Comparison of ENCODE assay signal across 16 cellular contexts in genomic region chr12:5390174-5390799, GRCh38. TPM values are rescaled to one million over a fixed set of nuclear protein-coding genes. Genes with fewer than 3 reads are reported as not detected.
"Had no signal": no experiment of that assay in that cellular context is flagged by ENCODE, and none has a peak within 500 bp of the region (broad histone marks: within the 10 kb centered on the region; RNA-seq: fewer than 3 reads in every experiment).

No MANE protein-coding gene starts in this region.

- ATAC-seq: activated CD4-positive, alpha-beta T cell treated with anti-CD3 and anti-CD28 coated beads for 36 hours; naive thymus-derived CD4-positive, alpha-beta T cell; stimulated activated memory B cell treated with anti-CD40 and anti-IgM and Interleukin-4, amounts not matched to agents 10 μg/mL and 1 μg/mL and 100 μg/mL, for 72 hours; T-cell had no signal

- H3K4me3 ChIP-seq: cardiac muscle cell, esophagus muscularis mucosa, thyroid gland, uterus had no signal

- H3K4me3 Mint-ChIP-seq: activated CD4-positive, alpha-beta memory T cell treated with anti-CD3 and anti-CD28 coated beads for 36 hours; activated CD4-positive, alpha-beta T cell treated with anti-CD3 and anti-CD28 coated beads for 36 hours; activated naive CD4-positive, alpha-beta T cell treated with anti-CD3 and anti-CD28 coated beads, Interleukin-2, amount 10 ng/mL, durations not matched to agents 7 days and 5 days; activated T-cell treated with anti-CD3 and anti-CD28 coated beads, Interleukin-2, amount 50 U/mL, for 24 hours; naive thymus-derived CD4-positive, alpha-beta T cell; stimulated activated memory B cell treated with anti-CD40 and anti-IgM and Interleukin-4, amounts not matched to agents 10 μg/mL and 1 μg/mL and 100 μg/mL, for 72 hours; T-cell had no signal

- H3K79me2 ChIP-seq: parathyroid adenoma had no signal

- H3K4me1 ChIP-seq: esophagus muscularis mucosa, parathyroid adenoma, thyroid gland, uterus had no signal

- DNase-seq: activated CD4-positive, alpha-beta memory T cell treated with anti-CD3 and anti-CD28 coated beads for 36 hours; activated CD4-positive, alpha-beta T cell treated with anti-CD3 and anti-CD28 coated beads for 36 hours; activated naive CD4-positive, alpha-beta T cell treated with anti-CD3 and anti-CD28 coated beads, Interleukin-2, amount 10 ng/mL, durations not matched to agents 7 days and 5 days; activated T-cell treated with anti-CD3 and anti-CD28 coated beads, Interleukin-2, amount 50 U/mL, for 24 hours; glutamatergic neuron; midbrain; naive thymus-derived CD4-positive, alpha-beta T cell; T-cell; T-helper 9 cell; thyroid gland; uterus had no signal

- H3K9me3 ChIP-seq: esophagus muscularis mucosa, thyroid gland, uterus had no signal

- H3K4me1 Mint-ChIP-seq: activated CD4-positive, alpha-beta T cell treated with anti-CD3 and anti-CD28 coated beads for 36 hours; activated naive CD4-positive, alpha-beta T cell treated with anti-CD3 and anti-CD28 coated beads, Interleukin-2, amount 10 ng/mL, durations not matched to agents 7 days and 5 days; naive thymus-derived CD4-positive, alpha-beta T cell; stimulated activated memory B cell treated with anti-CD40 and anti-IgM and Interleukin-4, amounts not matched to agents 10 μg/mL and 1 μg/mL and 100 μg/mL, for 72 hours; T-cell had no signal

- H3K9me3 Mint-ChIP-seq: activated CD4-positive, alpha-beta memory T cell treated with anti-CD3 and anti-CD28 coated beads for 36 hours; activated naive CD4-positive, alpha-beta T cell treated with anti-CD3 and anti-CD28 coated beads, Interleukin-2, amount 10 ng/mL, durations not matched to agents 7 days and 5 days; activated T-cell treated with anti-CD3 and anti-CD28 coated beads, Interleukin-2, amount 50 U/mL, for 24 hours; stimulated activated memory B cell treated with anti-CD40 and anti-IgM and Interleukin-4, amounts not matched to agents 10 μg/mL and 1 μg/mL and 100 μg/mL, for 72 hours had no signal

- H3K27ac ChIP-seq: cardiac muscle cell, esophagus muscularis mucosa, parathyroid adenoma, thyroid gland, uterus, VCaP had no signal

- H2AFZ ChIP-seq: parathyroid adenoma had no signal

- H3K36me3 ChIP-seq: cardiac muscle cell, esophagus muscularis mucosa, thyroid gland, uterus had no signal

- H3K27ac Mint-ChIP-seq: activated CD4-positive, alpha-beta memory T cell treated with anti-CD3 and anti-CD28 coated beads for 36 hours; activated CD4-positive, alpha-beta T cell treated with anti-CD3 and anti-CD28 coated beads for 36 hours; activated naive CD4-positive, alpha-beta T cell treated with anti-CD3 and anti-CD28 coated beads, Interleukin-2, amount 10 ng/mL, durations not matched to agents 7 days and 5 days; activated T-cell treated with anti-CD3 and anti-CD28 coated beads, Interleukin-2, amount 50 U/mL, for 24 hours; naive thymus-derived CD4-positive, alpha-beta T cell; stimulated activated memory B cell treated with anti-CD40 and anti-IgM and Interleukin-4, amounts not matched to agents 10 μg/mL and 1 μg/mL and 100 μg/mL, for 72 hours; T-cell had no signal

- H3K27me3 Mint-ChIP-seq: activated CD4-positive, alpha-beta memory T cell treated with anti-CD3 and anti-CD28 coated beads for 36 hours; activated naive CD4-positive, alpha-beta T cell treated with anti-CD3 and anti-CD28 coated beads, Interleukin-2, amount 10 ng/mL, durations not matched to agents 7 days and 5 days had no signal

- H3K36me3 Mint-ChIP-seq: activated CD4-positive, alpha-beta memory T cell treated with anti-CD3 and anti-CD28 coated beads for 36 hours; activated naive CD4-positive, alpha-beta T cell treated with anti-CD3 and anti-CD28 coated beads, Interleukin-2, amount 10 ng/mL, durations not matched to agents 7 days and 5 days; naive thymus-derived CD4-positive, alpha-beta T cell; stimulated activated memory B cell treated with anti-CD40 and anti-IgM and Interleukin-4, amounts not matched to agents 10 μg/mL and 1 μg/mL and 100 μg/mL, for 72 hours; T-cell had no signal

- H3K27me3 ChIP-seq: cardiac muscle cell, esophagus muscularis mucosa, thyroid gland, uterus had no signal

- H3K9ac ChIP-seq: parathyroid adenoma had no signal

RNA-seq across cellular contexts. Expression of gene NTF3, which starts 41.6 kb away (rescaled TPM):
- total RNA-seq: activated CD4-positive, alpha-beta memory T cell treated with anti-CD3 and anti-CD28 coated beads for 36 hours; activated CD4-positive, alpha-beta T cell treated with anti-CD3 and anti-CD28 coated beads for 36 hours; naive thymus-derived CD4-positive, alpha-beta T cell; T-cell; thyroid gland had no signal
